8 cellular contexts compared by ENCODE assay signal in the genomic region with DNA sequence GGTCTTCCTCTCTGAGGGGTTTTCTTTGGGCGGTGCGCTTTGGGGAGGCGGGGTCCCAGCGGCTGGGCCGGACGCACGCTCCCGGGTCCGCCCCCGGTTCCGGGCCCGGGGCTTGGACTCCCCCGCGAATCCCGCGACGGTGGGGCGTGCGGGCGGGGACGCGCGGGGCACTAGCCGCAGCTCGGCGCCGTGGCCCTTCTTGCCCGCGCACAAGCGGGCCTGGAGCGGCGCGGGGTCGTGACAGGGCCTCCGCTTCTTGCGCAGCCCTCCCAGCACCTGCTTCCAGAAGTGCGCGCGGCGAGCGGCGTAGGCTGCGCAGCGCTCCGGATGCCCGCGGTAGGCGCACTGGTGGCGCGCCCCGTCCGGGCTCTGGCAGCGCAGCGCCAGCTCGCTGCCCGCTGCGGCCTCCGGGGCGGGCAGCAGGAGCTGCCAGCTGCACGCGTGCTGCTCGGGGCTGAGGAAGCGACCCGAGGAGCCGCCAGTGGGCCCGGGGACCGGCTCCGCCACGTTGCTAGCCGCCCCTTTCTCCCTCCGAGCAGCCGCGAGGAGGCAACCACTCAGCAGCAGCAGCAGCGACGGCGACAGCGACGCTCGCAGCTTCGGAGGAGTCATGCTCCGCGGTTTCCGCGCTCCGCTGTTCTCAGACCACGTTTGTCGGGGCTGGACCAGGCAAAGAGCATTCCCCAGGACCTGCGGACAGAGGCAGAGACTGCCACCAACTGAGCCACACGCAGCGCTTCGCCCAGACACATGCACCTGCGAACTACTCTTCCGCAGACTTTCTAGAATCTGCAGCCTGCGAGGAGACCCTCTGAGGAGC. TPM values are rescaled to one million over a fixed set of nuclear protein-coding genes. Genes with fewer than 3 reads are reported as not detected.
DNase-seq lines count a peak whose midpoint lies in the region; ATAC-seq and TF ChIP-seq lines count a peak whose summit lies in the region.

No MANE protein-coding gene starts in this region.

- no peaks in the 10 kb centered on the region for H3K9me3 Mint-ChIP-seq in activated CD4-positive, alpha-beta T cell treated with anti-CD3 and anti-CD28 coated beads, Interleukin-2, amount 10 ng/mL, durations not matched to agents 24 days and 14 days

- CTCF ChIA-PET in BJ (lab: Yijun Ruan, JAX) = interaction anchor here (0.6 to 1.2 kb wide), 10 partner anchors 9 to 1047 kb away, joined by 3 to 4 read pairs (median 3); partner anchors contain the start of gene BTAF1

- ATAC-seq in GM19035 (IDR thresholded peaks at IDR 0.05; ENCODE audit: unreplicated experiment) (peak; percentile 91), HG03280 (IDR thresholded peaks at IDR 0.05; ENCODE audit: unreplicated experiment) (peak; percentile 87)

- WGBS in lower leg skin, 2 donors = 0% methylated on average over 6 to 19 of the region's 94 CpGs

- H3K4me3 ChIP-seq in BJ (ENCODE audit: low read depth, low read length) (peak overlapping the region; percentile 53), lower leg skin (ENCODE audit: low read depth, poor library complexity, severe bottlenecking) (peak overlapping the region; percentile 52)

- intact Hi-C loops in activated CD4-positive, alpha-beta T cell treated with anti-CD3 and anti-CD28 coated beads, Interleukin-2, amount 10 ng/mL, durations not matched to agents 24 days and 14 days (cut with micrococcal nuclease) = loop anchor here (1.0 to 2.0 kb wide), 2 partner anchors 15 to 112 kb away; partner anchors contain the start of gene BTAF1
- intact Hi-C loops in lower leg skin (cut with DNase I; ENCODE audit: low total_unique reads) = no loop called here

- peak overlapping the region; percentile 95 for H3K4me3 Mint-ChIP-seq in activated CD4-positive, alpha-beta T cell treated with anti-CD3 and anti-CD28 coated beads, Interleukin-2, amount 10 ng/mL, durations not matched to agents 24 days and 14 days

- H3K36me3 ChIP-seq in BJ (ENCODE audit: control insufficient read depth, insufficient read depth, low read length) = no peaks in the 10 kb centered on the region

- no peaks in the 10 kb centered on the region; the same call in 1 of the 2 replicates for H3K27me3 ChIP-seq in BJ (ENCODE audit: control insufficient read depth, insufficient read depth, low read length)

- no peak for DNase-seq in BJ (ENCODE audit: low read depth)
- DNase-seq in NCI-H460 (ENCODE audit: extremely low read depth, low read depth) = peak; percentile 82
- DNase-seq in activated CD4-positive, alpha-beta T cell treated with anti-CD3 and anti-CD28 coated beads, Interleukin-2, amount 10 ng/mL, durations not matched to agents 24 days and 14 days = peak; percentile 92
- peak; percentile 82 for DNase-seq in dermis blood vessel endothelial cell
- DNase-seq in lower leg skin (ENCODE audit: low spot score in 2 of 2) = peak; percentile 57 to 93
- peak; percentile 51 to 64 for DNase-seq in stimulated activated CD4-positive, alpha-beta T cell treated with anti-CD3 and anti-CD28 coated beads, Interleukin-4, amount 100 ng/mL, for 48 hours (ENCODE audit: low read depth in 2 of 2)

- no peak for TF ChIP-seq POLR2A in lower leg skin (IDR thresholded peaks at IDR 0.05)

- H3K36me3 Mint-ChIP-seq in activated CD4-positive, alpha-beta T cell treated with anti-CD3 and anti-CD28 coated beads, Interleukin-2, amount 10 ng/mL, durations not matched to agents 24 days and 14 days (ENCODE audit: low read depth) = peaks cover 19% of the 10 kb centered on the region

- H3K27ac Mint-ChIP-seq in activated CD4-positive, alpha-beta T cell treated with anti-CD3 and anti-CD28 coated beads, Interleukin-2, amount 10 ng/mL, durations not matched to agents 24 days and 14 days = peak overlapping the region; percentile 88

- peaks cover 11% of the 10 kb centered on the region for H3K27me3 Mint-ChIP-seq in activated CD4-positive, alpha-beta T cell treated with anti-CD3 and anti-CD28 coated beads, Interleukin-2, amount 10 ng/mL, durations not matched to agents 24 days and 14 days

- TF ChIP-seq CTCF in BJ (IDR thresholded peaks at IDR 0.05; ENCODE audit: insufficient read depth, low read depth, low read length) (peak; percentile 44; the same call in 1 of the 2 replicates), lower leg skin (IDR thresholded peaks at IDR 0.05) (no peak)

- H3K4me1 Mint-ChIP-seq in activated CD4-positive, alpha-beta T cell treated with anti-CD3 and anti-CD28 coated beads, Interleukin-2, amount 10 ng/mL, durations not matched to agents 24 days and 14 days = peaks cover 15% of the 10 kb centered on the region

- POLR2A ChIA-PET in BJ (lab: Charles Lee) = interaction anchor here (0.6 kb wide), 1 partner anchor 39 kb away, joined by 3 read pairs; no protein-coding TSS in a partner anchor

RNA-seq across cellular contexts. Expression of gene FGFBP3, which starts 0.7 kb away (rescaled TPM):
- polyA plus RNA-seq in BJ (2011; rRNA removed) = 0.11 and 0.22 TPM in 2 replicates
- 0.09 and 0.15 TPM in 2 replicates for polyA minus RNA-seq in BJ (2011; rRNA and poly(A)+ RNA removed)
- total RNA-seq in NCI-H460 (2014; rRNA removed; shearing (Covaris generic)) = 1.6 and 2.1 TPM in 2 replicates
- 4.9 and 6.3 TPM in 2 replicates for polyA plus RNA-seq in NCI-H460 (2014; cell fraction: nucleus; rRNA removed)
- 2.5 and 2.7 TPM in 2 replicates for total RNA-seq in activated CD4-positive, alpha-beta T cell treated with anti-CD3 and anti-CD28 coated beads, Interleukin-2, amount 10 ng/mL, durations not matched to agents 24 days and 14 days
- 0.34 and 0.56 TPM in 2 replicates for total RNA-seq in dermis blood vessel endothelial cell
- 1 to 10 TPM in 3 of 4 donors, under 1 TPM in 1; 0.69 to 1.6 (median 1.3) TPM for total RNA-seq in lower leg skin

RNA-seq across cellular contexts. Expression of gene BTAF1, which starts 15.0 kb away (rescaled TPM):
- 13.9 and 25.7 TPM in 2 replicates for polyA plus RNA-seq in BJ (2011; rRNA removed)
- polyA minus RNA-seq in BJ (2011; rRNA and poly(A)+ RNA removed) = 19.1 TPM in 2 replicates
- total RNA-seq in NCI-H460 (2014; rRNA removed; shearing (Covaris generic)) = 43.2 and 52.8 TPM in 2 replicates
- 113 and 143 TPM in 2 replicates for polyA plus RNA-seq in NCI-H460 (2014; cell fraction: nucleus; rRNA removed)
- total RNA-seq in activated CD4-positive, alpha-beta T cell treated with anti-CD3 and anti-CD28 coated beads, Interleukin-2, amount 10 ng/mL, durations not matched to agents 24 days and 14 days = 63.9 and 67.1 TPM in 2 replicates
- 36.0 and 43.9 TPM in 2 replicates for total RNA-seq in dermis blood vessel endothelial cell
- total RNA-seq in lower leg skin = 10 to 100 TPM; 35.5 to 78.3 (median 43.1) TPM
